In genomic region chr1:147172168-147173016, GRCh38 we compare ENCODE assay signal across 8 cellular contexts. TPM values are rescaled to one million over a fixed set of nuclear protein-coding genes. Genes with fewer than 3 reads are reported as not detected.
DNase-seq lines count a peak whose midpoint lies in the region; ATAC-seq and TF ChIP-seq lines count a peak whose summit lies in the region.

A gene with protein sequence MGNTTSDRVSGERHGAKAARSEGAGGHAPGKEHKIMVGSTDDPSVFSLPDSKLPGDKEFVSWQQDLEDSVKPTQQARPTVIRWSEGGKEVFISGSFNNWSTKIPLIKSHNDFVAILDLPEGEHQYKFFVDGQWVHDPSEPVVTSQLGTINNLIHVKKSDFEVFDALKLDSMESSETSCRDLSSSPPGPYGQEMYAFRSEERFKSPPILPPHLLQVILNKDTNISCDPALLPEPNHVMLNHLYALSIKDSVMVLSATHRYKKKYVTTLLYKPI (minus strand): TSS chr1:147172470. CDS start chr1:147172144, 326 bp downstream.

- peak within 1 kb of the TSS; percentile 99 for H2AFZ ChIP-seq in KMS-11 (ENCODE audit: low read depth)

- no peaks in the 10 kb centered on the region for H3K9me3 ChIP-seq in Peyer's patch

- H3K4me3 Mint-ChIP-seq in activated T-helper 1 cell treated with anti-CD3 and anti-CD28 coated beads, Interleukin-12 subunit alpha, Interleukin-12 subunit beta, Interleukin-2, Interleukin-4 antibody, amounts not matched to agents 30 ng/mL and 10 ng/mL and 1 ng/mL, durations not matched to agents 14 hours and 24 hours and 36 hours: peak within 1 kb of the TSS; percentile 96
- peak within 1 kb of the TSS; percentile 93 to 100 (median 99) for H3K4me3 Mint-ChIP-seq in naive B cell
- peak within 1 kb of the TSS; percentile 99 for H3K4me3 Mint-ChIP-seq in stimulated activated effector memory CD8-positive, alpha-beta T cell treated with anti-CD3 and anti-CD28 coated beads, Interleukin-12 subunit alpha, Interleukin-12 subunit beta, amount 100 ng/mL, for 72 hours

- peak within 1 kb of the TSS; percentile 75 for H3K9ac ChIP-seq in KMS-11

- peaks cover 31% of the 10 kb centered on the region for H3K4me1 Mint-ChIP-seq in activated T-helper 1 cell treated with anti-CD3 and anti-CD28 coated beads, Interleukin-12 subunit alpha, Interleukin-12 subunit beta, Interleukin-2, Interleukin-4 antibody, amounts not matched to agents 30 ng/mL and 10 ng/mL and 1 ng/mL, durations not matched to agents 14 hours and 24 hours and 36 hours (ENCODE audit: low read depth)
- H3K4me1 Mint-ChIP-seq in naive B cell: peaks cover 31 to 45% (median 39%) of the 10 kb centered on the region in 3 donors
- H3K4me1 Mint-ChIP-seq in stimulated activated effector memory CD8-positive, alpha-beta T cell treated with anti-CD3 and anti-CD28 coated beads, Interleukin-12 subunit alpha, Interleukin-12 subunit beta, amount 100 ng/mL, for 72 hours: peaks cover 40% of the 10 kb centered on the region

- intact Hi-C loops in activated T-helper 1 cell treated with anti-CD3 and anti-CD28 coated beads, Interleukin-12 subunit alpha, Interleukin-12 subunit beta, Interleukin-2, Interleukin-4 antibody, amounts not matched to agents 30 ng/mL and 10 ng/mL and 1 ng/mL, durations not matched to agents 14 hours and 24 hours and 36 hours (cut with micrococcal nuclease): loop anchor here (1.0 to 10.0 kb wide), 4 partner anchors 70 to 472 kb away; partner anchors contain the start of gene CHD1L

- peak; percentile 97 for DNase-seq in Daoy (ENCODE audit: low read depth)
- DNase-seq in Peyer's patch: peak; percentile 93 to 98 (median 98)
- peak; percentile 86 for DNase-seq in activated T-helper 1 cell treated with anti-CD3 and anti-CD28 coated beads, Interleukin-12 subunit alpha, Interleukin-12 subunit beta, Interleukin-2, Interleukin-4 antibody, amounts not matched to agents 30 ng/mL and 10 ng/mL and 1 ng/mL, durations not matched to agents 14 hours and 24 hours and 36 hours (ENCODE audit: low spot score)
- peak; percentile 98 for DNase-seq in fibroblast of gingiva (ENCODE audit: low read depth)
- peak; percentile 96 for DNase-seq in naive B cell
- DNase-seq in stimulated activated effector memory CD8-positive, alpha-beta T cell treated with anti-CD3 and anti-CD28 coated beads, Interleukin-12 subunit alpha, Interleukin-12 subunit beta, amount 100 ng/mL, for 72 hours (ENCODE audit: low spot score in 2 of 2): peak; percentile 94 to 96

- peaks cover 6% of the 10 kb centered on the region for H3K36me3 Mint-ChIP-seq in activated T-helper 1 cell treated with anti-CD3 and anti-CD28 coated beads, Interleukin-12 subunit alpha, Interleukin-12 subunit beta, Interleukin-2, Interleukin-4 antibody, amounts not matched to agents 30 ng/mL and 10 ng/mL and 1 ng/mL, durations not matched to agents 14 hours and 24 hours and 36 hours (ENCODE audit: low read depth)
- peaks cover 8 to 15% of the 10 kb centered on the region in 2 donors for H3K36me3 Mint-ChIP-seq in naive B cell
- peaks cover 15% of the 10 kb centered on the region for H3K36me3 Mint-ChIP-seq in stimulated activated effector memory CD8-positive, alpha-beta T cell treated with anti-CD3 and anti-CD28 coated beads, Interleukin-12 subunit alpha, Interleukin-12 subunit beta, amount 100 ng/mL, for 72 hours

- H3K27ac ChIP-seq in KMS-11 (peak within 1 kb of the TSS; percentile 84), Peyer's patch (peak within 1 kb of the TSS; percentile 84 to 97 (median 88))

- ATAC-seq in GM21786 (IDR thresholded peaks at IDR 0.05; ENCODE audit: unreplicated experiment): peak; percentile 84
- peak; percentile 85 for ATAC-seq in naive B cell (ENCODE audit: low read depth in 2 of 2)
- ATAC-seq in stimulated activated effector memory CD8-positive, alpha-beta T cell treated with anti-CD3 and anti-CD28 coated beads, Interleukin-12 subunit alpha, Interleukin-12 subunit beta, amount 100 ng/mL, for 72 hours: peak; percentile 94

- no peaks in the 10 kb centered on the region for H4K20me1 ChIP-seq in KMS-11 (ENCODE audit: insufficient read depth)

- H3K4me3 ChIP-seq in KMS-11 (IDR thresholded peaks at IDR 0.05; ENCODE audit: insufficient read depth, low read depth, low read length) (peak within 1 kb of the TSS; percentile 99), Peyer's patch (peak within 1 kb of the TSS; percentile 71 to 94 (median 74))

- peaks cover 45% of the 10 kb centered on the region for H3K79me2 ChIP-seq in KMS-11 (ENCODE audit: insufficient read depth, low read depth)

- peak; percentile 97 for TF ChIP-seq CTCF in KMS-11 (conservative IDR thresholded peaks at IDR 0.05; ENCODE audit: low read depth, low read length)
- peak; percentile 79 to 99 (median 98) for TF ChIP-seq CTCF in Peyer's patch (IDR thresholded peaks at IDR 0.05)

- no peaks in the 10 kb centered on the region for H3K9me3 Mint-ChIP-seq in activated T-helper 1 cell treated with anti-CD3 and anti-CD28 coated beads, Interleukin-12 subunit alpha, Interleukin-12 subunit beta, Interleukin-2, Interleukin-4 antibody, amounts not matched to agents 30 ng/mL and 10 ng/mL and 1 ng/mL, durations not matched to agents 14 hours and 24 hours and 36 hours
- no peaks in the 10 kb centered on the region for H3K9me3 Mint-ChIP-seq in naive B cell
- H3K9me3 Mint-ChIP-seq in stimulated activated effector memory CD8-positive, alpha-beta T cell treated with anti-CD3 and anti-CD28 coated beads, Interleukin-12 subunit alpha, Interleukin-12 subunit beta, amount 100 ng/mL, for 72 hours: no peaks in the 10 kb centered on the region

- H3K36me3 ChIP-seq in KMS-11 (ENCODE audit: insufficient read depth) (no peaks in the 10 kb centered on the region), Peyer's patch (peaks cover 0 to 4% (median 0%) of the 10 kb centered on the region in 3 donors)

- peaks cover 2% of the 10 kb centered on the region for H3K27me3 Mint-ChIP-seq in activated T-helper 1 cell treated with anti-CD3 and anti-CD28 coated beads, Interleukin-12 subunit alpha, Interleukin-12 subunit beta, Interleukin-2, Interleukin-4 antibody, amounts not matched to agents 30 ng/mL and 10 ng/mL and 1 ng/mL, durations not matched to agents 14 hours and 24 hours and 36 hours (ENCODE audit: insufficient read depth)
- H3K27me3 Mint-ChIP-seq in naive B cell: no peaks in the 10 kb centered on the region

- peak within 1 kb of the TSS; percentile 94 for H3K27ac Mint-ChIP-seq in activated T-helper 1 cell treated with anti-CD3 and anti-CD28 coated beads, Interleukin-12 subunit alpha, Interleukin-12 subunit beta, Interleukin-2, Interleukin-4 antibody, amounts not matched to agents 30 ng/mL and 10 ng/mL and 1 ng/mL, durations not matched to agents 14 hours and 24 hours and 36 hours
- peak within 1 kb of the TSS; percentile 94 to 99 (median 98) for H3K27ac Mint-ChIP-seq in naive B cell
- H3K27ac Mint-ChIP-seq in stimulated activated effector memory CD8-positive, alpha-beta T cell treated with anti-CD3 and anti-CD28 coated beads, Interleukin-12 subunit alpha, Interleukin-12 subunit beta, amount 100 ng/mL, for 72 hours: peak within 1 kb of the TSS; percentile 98

- peak within 1 kb of the TSS; percentile 82 for H3K4me2 ChIP-seq in KMS-11

- H3K4me1 ChIP-seq in KMS-11 (ENCODE audit: low read depth, poor library complexity, severe bottlenecking): peaks cover 37% of the 10 kb centered on the region
- peaks cover 0 to 38% (median 3%) of the 10 kb centered on the region in 4 donors for H3K4me1 ChIP-seq in Peyer's patch

- H3K27me3 ChIP-seq in KMS-11 (ENCODE audit: insufficient read depth, low read depth): no peaks in the 10 kb centered on the region
- H3K27me3 ChIP-seq in Peyer's patch: no peaks in the 10 kb centered on the region

- peak in 1 of 2 donors; percentile 73 for TF ChIP-seq POLR2A in Peyer's patch (IDR thresholded peaks at IDR 0.05)

RNA-seq across cellular contexts. Expression of the gene that starts here (rescaled TPM):
- total RNA-seq in Daoy (2014; rRNA removed; shearing (Covaris generic)): 12.9 and 15.9 TPM in 2 replicates
- 10 to 100 TPM in 3 of 4 donors, 1 to 10 TPM in 1; 9.9 to 45.5 (median 42.2) TPM for total RNA-seq in Peyer's patch
- 8.0 and 9.3 TPM in 2 replicates for total RNA-seq in activated T-helper 1 cell treated with anti-CD3 and anti-CD28 coated beads, Interleukin-12 subunit alpha, Interleukin-12 subunit beta, Interleukin-2, Interleukin-4 antibody, amounts not matched to agents 30 ng/mL and 10 ng/mL and 1 ng/mL, durations not matched to agents 14 hours and 24 hours and 36 hours
- polyA plus RNA-seq in naive B cell (ENCODE audit: low read depth in 6 of 6): 1 to 10 TPM in 5 of 6 donors, not detected in 1; 4.1 to 9.3 (median 5.0) TPM

Comparison
In these comparisons a context has a peak if more than half of its experiments do, and no peak if none do; other contexts are left out.
1. Peak in every context shown above with its lines: DNase-seq, ATAC-seq, H3K4me3 ChIP-seq and H3K27ac ChIP-seq.